ENCODE assay signal across 1 cellular context in the genomic region with DNA sequence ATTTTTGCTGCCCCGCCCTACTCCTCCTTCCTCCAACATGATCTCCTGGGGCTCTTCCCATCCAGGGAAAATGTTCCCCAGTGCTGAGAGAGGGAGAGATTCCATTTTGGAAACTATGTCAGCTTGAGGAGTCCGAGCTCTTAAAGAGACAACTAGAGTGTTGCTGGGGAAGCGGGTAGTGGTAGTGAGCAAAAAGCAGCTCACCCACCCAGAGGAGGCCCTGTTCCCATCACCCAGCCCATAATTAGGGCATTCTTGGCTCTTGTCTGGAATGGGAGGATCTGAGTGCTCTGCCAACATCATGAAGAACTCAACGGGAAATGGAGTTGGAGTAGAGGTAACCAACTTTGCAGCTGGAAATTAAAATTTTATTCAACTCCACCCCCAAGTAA.
TF ChIP-seq lines count a peak whose summit lies in the region.

No MANE protein-coding gene starts in this region.

TF ChIP-seq in GM23338, 12 proteins besides CTCF, POLR2A, EP300 and RAD21:
- TF ChIP-seq ZNF331 (CRISPR knock-in tag; IDR thresholded peaks at IDR 0.05; ENCODE audit: low read depth) (no peak), NANOG (IDR thresholded peaks at IDR 0.05; ENCODE audit: borderline replicate concordance) (no peak), ZNF114 (CRISPR knock-in tag; IDR thresholded peaks at IDR 0.05) (no peak), EZH2phosphoT487 (IDR thresholded peaks at IDR 0.05; ENCODE audit: unreplicated experiment) (no peak), CREB1 (CRISPR knock-in tag; IDR thresholded peaks at IDR 0.05; ENCODE audit: low read depth) (no peak), POLR2AphosphoS5 (IDR thresholded peaks at IDR 0.05; ENCODE audit: low read depth) (no peak), JUNB (IDR thresholded peaks at IDR 0.05; ENCODE audit: unreplicated experiment) (no peak), EZH2 (IDR thresholded peaks at IDR 0.05; ENCODE audit: low read depth, unreplicated experiment) (no peak), STAT1 (IDR thresholded peaks at IDR 0.05; ENCODE audit: unreplicated experiment) (no peak)
- TF ChIP-seq, protein P1, sequence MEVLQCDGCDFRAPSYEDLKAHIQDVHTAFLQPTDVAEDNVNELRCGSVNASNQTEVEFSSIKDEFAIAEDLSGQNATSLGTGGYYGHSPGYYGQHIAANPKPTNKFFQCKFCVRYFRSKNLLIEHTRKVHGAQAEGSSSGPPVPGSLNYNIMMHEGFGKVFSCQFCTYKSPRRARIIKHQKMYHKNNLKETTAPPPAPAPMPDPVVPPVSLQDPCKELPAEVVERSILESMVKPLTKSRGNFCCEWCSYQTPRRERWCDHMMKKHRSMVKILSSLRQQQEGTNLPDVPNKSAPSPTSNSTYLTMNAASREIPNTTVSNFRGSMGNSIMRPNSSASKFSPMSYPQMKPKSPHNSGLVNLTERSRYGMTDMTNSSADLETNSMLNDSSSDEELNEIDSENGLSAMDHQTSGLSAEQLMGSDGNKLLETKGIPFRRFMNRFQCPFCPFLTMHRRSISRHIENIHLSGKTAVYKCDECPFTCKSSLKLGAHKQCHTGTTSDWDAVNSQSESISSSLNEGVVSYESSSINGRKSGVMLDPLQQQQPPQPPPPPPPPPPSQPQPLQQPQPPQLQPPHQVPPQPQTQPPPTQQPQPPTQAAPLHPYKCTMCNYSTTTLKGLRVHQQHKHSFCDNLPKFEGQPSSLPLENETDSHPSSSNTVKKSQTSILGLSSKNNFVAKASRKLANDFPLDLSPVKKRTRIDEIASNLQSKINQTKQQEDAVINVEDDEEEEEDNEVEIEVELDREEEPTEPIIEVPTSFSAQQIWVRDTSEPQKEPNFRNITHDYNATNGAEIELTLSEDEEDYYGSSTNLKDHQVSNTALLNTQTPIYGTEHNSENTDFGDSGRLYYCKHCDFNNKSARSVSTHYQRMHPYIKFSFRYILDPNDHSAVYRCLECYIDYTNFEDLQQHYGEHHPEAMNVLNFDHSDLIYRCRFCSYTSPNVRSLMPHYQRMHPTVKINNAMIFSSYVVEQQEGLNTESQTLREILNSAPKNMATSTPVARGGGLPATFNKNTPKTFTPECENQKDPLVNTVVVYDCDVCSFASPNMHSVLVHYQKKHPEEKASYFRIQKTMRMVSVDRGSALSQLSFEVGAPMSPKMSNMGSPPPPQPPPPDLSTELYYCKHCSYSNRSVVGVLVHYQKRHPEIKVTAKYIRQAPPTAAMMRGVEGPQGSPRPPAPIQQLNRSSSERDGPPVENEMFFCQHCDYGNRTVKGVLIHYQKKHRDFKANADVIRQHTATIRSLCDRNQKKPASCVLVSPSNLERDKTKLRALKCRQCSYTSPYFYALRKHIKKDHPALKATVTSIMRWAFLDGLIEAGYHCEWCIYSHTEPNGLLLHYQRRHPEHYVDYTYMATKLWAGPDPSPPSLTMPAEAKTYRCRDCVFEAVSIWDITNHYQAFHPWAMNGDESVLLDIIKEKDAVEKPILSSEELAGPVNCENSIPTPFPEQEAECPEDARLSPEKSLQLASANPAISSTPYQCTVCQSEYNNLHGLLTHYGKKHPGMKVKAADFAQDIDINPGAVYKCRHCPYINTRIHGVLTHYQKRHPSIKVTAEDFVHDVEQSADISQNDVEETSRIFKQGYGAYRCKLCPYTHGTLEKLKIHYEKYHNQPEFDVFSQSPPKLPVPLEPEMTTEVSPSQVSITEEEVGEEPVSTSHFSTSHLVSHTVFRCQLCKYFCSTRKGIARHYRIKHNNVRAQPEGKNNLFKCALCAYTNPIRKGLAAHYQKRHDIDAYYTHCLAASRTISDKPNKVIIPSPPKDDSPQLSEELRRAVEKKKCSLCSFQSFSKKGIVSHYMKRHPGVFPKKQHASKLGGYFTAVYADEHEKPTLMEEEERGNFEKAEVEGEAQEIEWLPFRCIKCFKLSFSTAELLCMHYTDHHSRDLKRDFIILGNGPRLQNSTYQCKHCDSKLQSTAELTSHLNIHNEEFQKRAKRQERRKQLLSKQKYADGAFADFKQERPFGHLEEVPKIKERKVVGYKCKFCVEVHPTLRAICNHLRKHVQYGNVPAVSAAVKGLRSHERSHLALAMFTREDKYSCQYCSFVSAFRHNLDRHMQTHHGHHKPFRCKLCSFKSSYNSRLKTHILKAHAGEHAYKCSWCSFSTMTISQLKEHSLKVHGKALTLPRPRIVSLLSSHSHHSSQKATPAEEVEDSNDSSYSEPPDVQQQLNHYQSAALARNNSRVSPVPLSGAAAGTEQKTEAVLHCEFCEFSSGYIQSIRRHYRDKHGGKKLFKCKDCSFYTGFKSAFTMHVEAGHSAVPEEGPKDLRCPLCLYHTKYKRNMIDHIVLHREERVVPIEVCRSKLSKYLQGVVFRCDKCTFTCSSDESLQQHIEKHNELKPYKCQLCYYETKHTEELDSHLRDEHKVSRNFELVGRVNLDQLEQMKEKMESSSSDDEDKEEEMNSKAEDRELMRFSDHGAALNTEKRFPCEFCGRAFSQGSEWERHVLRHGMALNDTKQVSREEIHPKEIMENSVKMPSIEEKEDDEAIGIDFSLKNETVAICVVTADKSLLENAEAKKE (CRISPR knock-in tag; IDR thresholded peaks at IDR 0.05) = no peak
- TF ChIP-seq, protein P2, sequence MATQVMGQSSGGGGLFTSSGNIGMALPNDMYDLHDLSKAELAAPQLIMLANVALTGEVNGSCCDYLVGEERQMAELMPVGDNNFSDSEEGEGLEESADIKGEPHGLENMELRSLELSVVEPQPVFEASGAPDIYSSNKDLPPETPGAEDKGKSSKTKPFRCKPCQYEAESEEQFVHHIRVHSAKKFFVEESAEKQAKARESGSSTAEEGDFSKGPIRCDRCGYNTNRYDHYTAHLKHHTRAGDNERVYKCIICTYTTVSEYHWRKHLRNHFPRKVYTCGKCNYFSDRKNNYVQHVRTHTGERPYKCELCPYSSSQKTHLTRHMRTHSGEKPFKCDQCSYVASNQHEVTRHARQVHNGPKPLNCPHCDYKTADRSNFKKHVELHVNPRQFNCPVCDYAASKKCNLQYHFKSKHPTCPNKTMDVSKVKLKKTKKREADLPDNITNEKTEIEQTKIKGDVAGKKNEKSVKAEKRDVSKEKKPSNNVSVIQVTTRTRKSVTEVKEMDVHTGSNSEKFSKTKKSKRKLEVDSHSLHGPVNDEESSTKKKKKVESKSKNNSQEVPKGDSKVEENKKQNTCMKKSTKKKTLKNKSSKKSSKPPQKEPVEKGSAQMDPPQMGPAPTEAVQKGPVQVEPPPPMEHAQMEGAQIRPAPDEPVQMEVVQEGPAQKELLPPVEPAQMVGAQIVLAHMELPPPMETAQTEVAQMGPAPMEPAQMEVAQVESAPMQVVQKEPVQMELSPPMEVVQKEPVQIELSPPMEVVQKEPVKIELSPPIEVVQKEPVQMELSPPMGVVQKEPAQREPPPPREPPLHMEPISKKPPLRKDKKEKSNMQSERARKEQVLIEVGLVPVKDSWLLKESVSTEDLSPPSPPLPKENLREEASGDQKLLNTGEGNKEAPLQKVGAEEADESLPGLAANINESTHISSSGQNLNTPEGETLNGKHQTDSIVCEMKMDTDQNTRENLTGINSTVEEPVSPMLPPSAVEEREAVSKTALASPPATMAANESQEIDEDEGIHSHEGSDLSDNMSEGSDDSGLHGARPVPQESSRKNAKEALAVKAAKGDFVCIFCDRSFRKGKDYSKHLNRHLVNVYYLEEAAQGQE (IDR thresholded peaks at IDR 0.05; ENCODE audit: unreplicated experiment) = no peak
- TF ChIP-seq, protein P3, sequence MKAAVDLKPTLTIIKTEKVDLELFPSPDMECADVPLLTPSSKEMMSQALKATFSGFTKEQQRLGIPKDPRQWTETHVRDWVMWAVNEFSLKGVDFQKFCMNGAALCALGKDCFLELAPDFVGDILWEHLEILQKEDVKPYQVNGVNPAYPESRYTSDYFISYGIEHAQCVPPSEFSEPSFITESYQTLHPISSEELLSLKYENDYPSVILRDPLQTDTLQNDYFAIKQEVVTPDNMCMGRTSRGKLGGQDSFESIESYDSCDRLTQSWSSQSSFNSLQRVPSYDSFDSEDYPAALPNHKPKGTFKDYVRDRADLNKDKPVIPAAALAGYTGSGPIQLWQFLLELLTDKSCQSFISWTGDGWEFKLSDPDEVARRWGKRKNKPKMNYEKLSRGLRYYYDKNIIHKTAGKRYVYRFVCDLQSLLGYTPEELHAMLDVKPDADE (IDR thresholded peaks at IDR 0.05) = no peak
TF ChIP-seq in GM23338: peak in this region for 0.
